In genomic region chr14:92748259-92749016, GRCh38 we compare ENCODE assay signal across 7 cellular contexts. TPM values are rescaled to one million over a fixed set of nuclear protein-coding genes. Genes with fewer than 3 reads are reported as not detected.
A peak's percentile ranks its signal among the peaks of the same experiment; 100 is the strongest.
DNase-seq lines count a peak whose midpoint lies in the region; ATAC-seq and TF ChIP-seq lines count a peak whose summit lies in the region.

Gene LGMN, minus strand, starts transcription at chr14:92748627. Its CDS starts 15,841 bp downstream, at chr14:92732786.

- TF ChIP-seq CTCF in coronary artery (IDR thresholded peaks at IDR 0.05): no peak

- DNase-seq in NCI-H2196 (lab: John Stamatoyannopoulos, UW; ENCODE audit: unreplicated experiment) (peak; percentile 79), coronary artery (ENCODE audit: low spot score) (peak; percentile 98), kidney tubule cell (ENCODE audit: low spot score) (peak; percentile 94)
- DNase-seq in activated CD4-positive, alpha-beta T cell treated with anti-CD3 and anti-CD28 coated beads, Interleukin-2, amount 10 ng/mL, durations not matched to agents 7 days and 5 days: peak; percentile 81
- peak; percentile 75 to 83 for DNase-seq in stimulated activated CD4-positive, alpha-beta T cell treated with anti-CD3 and anti-CD28 coated beads, Interleukin-15, amount 100 ng/mL, for 48 hours (ENCODE audit: low read depth in 2 of 2)

- H3K27ac Mint-ChIP-seq in activated CD4-positive, alpha-beta T cell treated with anti-CD3 and anti-CD28 coated beads, Interleukin-2, amount 10 ng/mL, durations not matched to agents 7 days and 5 days: peak within 1 kb of the TSS; percentile 46

- POLR2A ChIA-PET in activated CD4-positive, alpha-beta T cell treated with anti-CD3 and anti-CD28 coated beads, Interleukin-2, amount 10 ng/mL, durations not matched to agents 7 days and 5 days (lab: Charles Lee): no interaction called here

- H3K27ac ChIP-seq in coronary artery: peak within 1 kb of the TSS; percentile 92

- H3K9me3 Mint-ChIP-seq in activated CD4-positive, alpha-beta T cell treated with anti-CD3 and anti-CD28 coated beads, Interleukin-2, amount 10 ng/mL, durations not matched to agents 7 days and 5 days: peaks cover 3% of the 10 kb centered on the region

- peaks cover 40% of the 10 kb centered on the region for H3K4me1 Mint-ChIP-seq in activated CD4-positive, alpha-beta T cell treated with anti-CD3 and anti-CD28 coated beads, Interleukin-2, amount 10 ng/mL, durations not matched to agents 7 days and 5 days

- H3K4me3 Mint-ChIP-seq in activated CD4-positive, alpha-beta T cell treated with anti-CD3 and anti-CD28 coated beads, Interleukin-2, amount 10 ng/mL, durations not matched to agents 7 days and 5 days: peak within 1 kb of the TSS; percentile 72

- CTCF ChIA-PET in activated CD4-positive, alpha-beta T cell treated with anti-CD3 and anti-CD28 coated beads, Interleukin-2, amount 10 ng/mL, durations not matched to agents 7 days and 5 days (lab: Charles Lee): interaction anchor here (0.7 to 1.9 kb wide), 5 partner anchors 9 to 58 kb away, joined by 3 to 5 read pairs (median 3); no protein-coding TSS in a partner anchor

- peak within 1 kb of the TSS; percentile 79 for H3K4me3 ChIP-seq in coronary artery

- peaks cover 47% of the 10 kb centered on the region for H3K27me3 Mint-ChIP-seq in activated CD4-positive, alpha-beta T cell treated with anti-CD3 and anti-CD28 coated beads, Interleukin-2, amount 10 ng/mL, durations not matched to agents 7 days and 5 days

- ATAC-seq in GM18519 (IDR thresholded peaks at IDR 0.05; ENCODE audit: low FRiP score, unreplicated experiment): peak; percentile 71
- ATAC-seq in HG02973 (IDR thresholded peaks at IDR 0.05; ENCODE audit: unreplicated experiment): peak; percentile 83

- H3K36me3 Mint-ChIP-seq in activated CD4-positive, alpha-beta T cell treated with anti-CD3 and anti-CD28 coated beads, Interleukin-2, amount 10 ng/mL, durations not matched to agents 7 days and 5 days (ENCODE audit: low read depth): peaks cover 2% of the 10 kb centered on the region

RNA-seq across cellular contexts. Expression of gene LGMN, which starts in this region (rescaled TPM):
- 1 to 10 TPM; 4.7 to 4.8 TPM for total RNA-seq in activated CD4-positive, alpha-beta T cell treated with anti-CD3 and anti-CD28 coated beads, Interleukin-2, amount 10 ng/mL, durations not matched to agents 7 days and 5 days

Comparison
In these comparisons a context has a peak if more than half of its experiments do, and no peak if none do; other contexts are left out.
1. Peak in every context shown above with its lines: DNase-seq, ATAC-seq, H3K4me3 ChIP-seq and H3K27ac ChIP-seq.